1 cellular context compared by ENCODE assay signal in genomic region chr1:19469004-19469403, GRCh38.
TF ChIP-seq lines count a peak whose summit lies in the region.

No MANE protein-coding gene starts in this region.

TF ChIP-seq in GM12878, 131 proteins besides CTCF, POLR2A, EP300 and RAD21 (continued from another document):
- TF ChIP-seq, protein P1, sequence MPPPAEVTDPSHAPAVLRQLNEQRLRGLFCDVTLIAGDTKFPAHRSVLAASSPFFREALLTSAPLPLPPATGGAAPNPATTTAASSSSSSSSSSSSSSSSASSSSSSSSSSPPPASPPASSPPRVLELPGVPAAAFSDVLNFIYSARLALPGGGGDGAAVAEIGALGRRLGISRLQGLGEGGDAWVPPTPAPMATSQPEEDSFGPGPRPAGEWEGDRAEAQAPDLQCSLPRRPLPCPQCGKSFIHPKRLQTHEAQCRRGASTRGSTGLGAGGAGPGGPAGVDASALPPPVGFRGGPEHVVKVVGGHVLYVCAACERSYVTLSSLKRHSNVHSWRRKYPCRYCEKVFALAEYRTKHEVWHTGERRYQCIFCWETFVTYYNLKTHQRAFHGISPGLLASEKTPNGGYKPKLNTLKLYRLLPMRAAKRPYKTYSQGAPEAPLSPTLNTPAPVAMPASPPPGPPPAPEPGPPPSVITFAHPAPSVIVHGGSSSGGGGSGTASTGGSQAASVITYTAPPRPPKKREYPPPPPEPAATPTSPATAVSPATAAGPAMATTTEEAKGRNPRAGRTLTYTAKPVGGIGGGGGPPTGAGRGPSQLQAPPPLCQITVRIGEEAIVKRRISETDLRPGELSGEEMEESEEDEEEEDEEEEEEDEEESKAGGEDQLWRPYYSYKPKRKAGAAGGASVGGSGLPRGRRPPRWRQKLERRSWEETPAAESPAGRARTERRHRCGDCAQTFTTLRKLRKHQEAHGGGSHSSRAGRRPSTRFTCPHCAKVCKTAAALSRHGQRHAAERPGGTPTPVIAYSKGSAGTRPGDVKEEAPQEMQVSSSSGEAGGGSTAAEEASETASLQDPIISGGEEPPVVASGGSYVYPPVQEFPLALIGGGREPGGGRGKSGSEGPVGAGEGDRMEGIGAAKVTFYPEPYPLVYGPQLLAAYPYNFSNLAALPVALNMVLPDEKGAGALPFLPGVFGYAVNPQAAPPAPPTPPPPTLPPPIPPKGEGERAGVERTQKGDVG (CRISPR knock-in tag; IDR thresholded peaks at IDR 0.05), result no peak
- TF ChIP-seq NR2F1 (conservative IDR thresholded peaks at IDR 0.05), result no peak
- TF ChIP-seq TARDBP (IDR thresholded peaks at IDR 0.05; ENCODE audit: borderline replicate concordance), result no peak
- TF ChIP-seq, protein P2, sequence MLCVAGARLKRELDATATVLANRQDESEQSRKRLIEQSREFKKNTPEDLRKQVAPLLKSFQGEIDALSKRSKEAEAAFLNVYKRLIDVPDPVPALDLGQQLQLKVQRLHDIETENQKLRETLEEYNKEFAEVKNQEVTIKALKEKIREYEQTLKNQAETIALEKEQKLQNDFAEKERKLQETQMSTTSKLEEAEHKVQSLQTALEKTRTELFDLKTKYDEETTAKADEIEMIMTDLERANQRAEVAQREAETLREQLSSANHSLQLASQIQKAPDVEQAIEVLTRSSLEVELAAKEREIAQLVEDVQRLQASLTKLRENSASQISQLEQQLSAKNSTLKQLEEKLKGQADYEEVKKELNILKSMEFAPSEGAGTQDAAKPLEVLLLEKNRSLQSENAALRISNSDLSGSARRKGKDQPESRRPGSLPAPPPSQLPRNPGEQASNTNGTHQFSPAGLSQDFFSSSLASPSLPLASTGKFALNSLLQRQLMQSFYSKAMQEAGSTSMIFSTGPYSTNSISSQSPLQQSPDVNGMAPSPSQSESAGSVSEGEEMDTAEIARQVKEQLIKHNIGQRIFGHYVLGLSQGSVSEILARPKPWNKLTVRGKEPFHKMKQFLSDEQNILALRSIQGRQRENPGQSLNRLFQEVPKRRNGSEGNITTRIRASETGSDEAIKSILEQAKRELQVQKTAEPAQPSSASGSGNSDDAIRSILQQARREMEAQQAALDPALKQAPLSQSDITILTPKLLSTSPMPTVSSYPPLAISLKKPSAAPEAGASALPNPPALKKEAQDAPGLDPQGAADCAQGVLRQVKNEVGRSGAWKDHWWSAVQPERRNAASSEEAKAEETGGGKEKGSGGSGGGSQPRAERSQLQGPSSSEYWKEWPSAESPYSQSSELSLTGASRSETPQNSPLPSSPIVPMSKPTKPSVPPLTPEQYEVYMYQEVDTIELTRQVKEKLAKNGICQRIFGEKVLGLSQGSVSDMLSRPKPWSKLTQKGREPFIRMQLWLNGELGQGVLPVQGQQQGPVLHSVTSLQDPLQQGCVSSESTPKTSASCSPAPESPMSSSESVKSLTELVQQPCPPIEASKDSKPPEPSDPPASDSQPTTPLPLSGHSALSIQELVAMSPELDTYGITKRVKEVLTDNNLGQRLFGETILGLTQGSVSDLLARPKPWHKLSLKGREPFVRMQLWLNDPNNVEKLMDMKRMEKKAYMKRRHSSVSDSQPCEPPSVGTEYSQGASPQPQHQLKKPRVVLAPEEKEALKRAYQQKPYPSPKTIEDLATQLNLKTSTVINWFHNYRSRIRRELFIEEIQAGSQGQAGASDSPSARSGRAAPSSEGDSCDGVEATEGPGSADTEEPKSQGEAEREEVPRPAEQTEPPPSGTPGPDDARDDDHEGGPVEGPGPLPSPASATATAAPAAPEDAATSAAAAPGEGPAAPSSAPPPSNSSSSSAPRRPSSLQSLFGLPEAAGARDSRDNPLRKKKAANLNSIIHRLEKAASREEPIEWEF (IDR thresholded peaks at IDR 0.05; ENCODE audit: insufficient replicate concordance, low read depth, low read length), result no peak
- TF ChIP-seq, protein P3, sequence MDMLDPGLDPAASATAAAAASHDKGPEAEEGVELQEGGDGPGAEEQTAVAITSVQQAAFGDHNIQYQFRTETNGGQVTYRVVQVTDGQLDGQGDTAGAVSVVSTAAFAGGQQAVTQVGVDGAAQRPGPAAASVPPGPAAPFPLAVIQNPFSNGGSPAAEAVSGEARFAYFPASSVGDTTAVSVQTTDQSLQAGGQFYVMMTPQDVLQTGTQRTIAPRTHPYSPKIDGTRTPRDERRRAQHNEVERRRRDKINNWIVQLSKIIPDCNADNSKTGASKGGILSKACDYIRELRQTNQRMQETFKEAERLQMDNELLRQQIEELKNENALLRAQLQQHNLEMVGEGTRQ (IDR thresholded peaks at IDR 0.05; ENCODE audit: borderline replicate concordance, low read depth, low read length), result no peak
- no peak for TF ChIP-seq ZNF207 (IDR thresholded peaks at IDR 0.05; ENCODE audit: borderline replicate concordance)
- TF ChIP-seq, protein P4, sequence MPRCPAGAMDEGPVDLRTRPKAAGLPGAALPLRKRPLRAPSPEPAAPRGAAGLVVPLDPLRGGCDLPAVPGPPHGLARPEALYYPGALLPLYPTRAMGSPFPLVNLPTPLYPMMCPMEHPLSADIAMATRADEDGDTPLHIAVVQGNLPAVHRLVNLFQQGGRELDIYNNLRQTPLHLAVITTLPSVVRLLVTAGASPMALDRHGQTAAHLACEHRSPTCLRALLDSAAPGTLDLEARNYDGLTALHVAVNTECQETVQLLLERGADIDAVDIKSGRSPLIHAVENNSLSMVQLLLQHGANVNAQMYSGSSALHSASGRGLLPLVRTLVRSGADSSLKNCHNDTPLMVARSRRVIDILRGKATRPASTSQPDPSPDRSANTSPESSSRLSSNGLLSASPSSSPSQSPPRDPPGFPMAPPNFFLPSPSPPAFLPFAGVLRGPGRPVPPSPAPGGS (IDR thresholded peaks at IDR 0.05; ENCODE audit: borderline replicate concordance, insufficient read depth, low read depth, low read length, poor library complexity, severe bottlenecking), result no peak
- TF ChIP-seq KDM1A (IDR thresholded peaks at IDR 0.05; ENCODE audit: borderline replicate concordance), result no peak
- TF ChIP-seq BCL11A (IDR thresholded peaks at IDR 0.05; ENCODE audit: low read depth, low read length), result no peak
- no peak for TF ChIP-seq MEF2B (IDR thresholded peaks at IDR 0.05; ENCODE audit: partially characterized antibody, poor library complexity, severe bottlenecking)
- no peak for TF ChIP-seq CEBPB (IDR thresholded peaks at IDR 0.05; ENCODE audit: borderline replicate concordance in 1 of 2, low read depth in 2 of 2, low read length in 2 of 2)
- TF ChIP-seq TBL1XR1 (IDR thresholded peaks at IDR 0.05; ENCODE audit: low read depth, low read length), result no peak
- TF ChIP-seq E4F1 (IDR thresholded peaks at IDR 0.05; ENCODE audit: borderline replicate concordance, partially characterized antibody), result no peak
